Comparison of ENCODE assay signal across 9 cellular contexts in genomic region chr2:20596193-20596972, GRCh38. TPM values are rescaled to one million over a fixed set of nuclear protein-coding genes. Genes with fewer than 3 reads are reported as not detected.
DNase-seq lines count a peak whose midpoint lies in the region; ATAC-seq, FAIRE-seq and TF ChIP-seq lines count a peak whose summit lies in the region.
"Had no signal": no experiment of that assay in that cellular context is flagged by ENCODE, and none has a peak within 500 bp of the region (broad histone marks: within the 10 kb centered on the region; RNA-seq: fewer than 3 reads in every experiment).

No MANE protein-coding gene starts in this region.

- WGBS in K562 (ENCODE audit: insufficient coverage, low coverage, missing lambda C conversion rate) = 49% methylated on average over 4 of the region's 4 CpGs

- no peaks in the 10 kb centered on the region for H3K9me3 ChIP-seq in K562 (replicated peaks; ENCODE audit: control insufficient read depth, insufficient read depth, low read depth, low read length)

- no peaks in the 10 kb centered on the region for H3K36me3 Mint-ChIP-seq in neural crest cell (ENCODE audit: low read depth)

- BruUV-seq in K562 (replicated peaks; lab: Mats Ljungman, UMichigan) = no TSS peak

- no peak for TF ChIP-seq EP300 in K562 (IDR thresholded peaks at IDR 0.05; ENCODE audit: low read length)

- H3K79me2 ChIP-seq in K562 (ENCODE audit: control insufficient read depth, insufficient read depth, low read length) = no peaks in the 10 kb centered on the region

- H3K9me1 ChIP-seq in K562 (ENCODE audit: control insufficient read depth, insufficient read depth, low read length) = peaks cover 4% of the 10 kb centered on the region

- H3K4me1 Mint-ChIP-seq in neural crest cell = peaks cover 84% of the 10 kb centered on the region

- FAIRE-seq in K562 (lab: Jason Lieb, UNC) = no peak

- H3K36me3 ChIP-seq in K562 (ENCODE audit: control insufficient read depth, insufficient read depth, low read length) = no peaks in the 10 kb centered on the region

- peaks cover 45 to 67% of the 10 kb centered on the region in 2 experiments for H3K4me1 ChIP-seq in K562 (replicated peaks in 1 of 2; ENCODE audit: control insufficient read depth in 2 of 2, insufficient read depth in 2 of 2, low read length in 2 of 2)

- H3K4me2 ChIP-seq in K562 (ENCODE audit: insufficient read depth, low read length) = peak overlapping the region; percentile 60

- POLR2A ChIA-PET in K562 (lab: Yijun Ruan, JAX) = interaction anchor here (0.6 to 1.9 kb wide), 7 partner anchors 18 to 270 kb away, joined by 3 to 11 read pairs (median 3); partner anchors contain the start of gene RHOB

- no peaks in the 10 kb centered on the region for H3K27me3 Mint-ChIP-seq in neural crest cell (ENCODE audit: low read depth)

- H3K27ac Mint-ChIP-seq in neural crest cell (ENCODE audit: unreplicated experiment) = peak overlapping the region; percentile 90

- H3K9me3 Mint-ChIP-seq in neural crest cell = no peaks in the 10 kb centered on the region

- no peaks in the 10 kb centered on the region for H4K20me1 ChIP-seq in K562 (replicated peaks; ENCODE audit: control insufficient read depth, insufficient read depth, low read length)

- peak overlapping the region; percentile 95 for H2AFZ ChIP-seq in K562 (ENCODE audit: low read depth, low read length)

- ATAC-seq in GM18511 (IDR thresholded peaks at IDR 0.05; ENCODE audit: unreplicated experiment) = peak; percentile 10
- ATAC-seq in HG03103 (IDR thresholded peaks at IDR 0.05; ENCODE audit: low read depth, unreplicated experiment) = peak; percentile 1
- no peak for ATAC-seq in K562
- no peak for ATAC-seq in GM19324 (IDR thresholded peaks at IDR 0.05; ENCODE audit: low FRiP score, unreplicated experiment)

- peak overlapping the region; percentile 68 for H3K4me3 Mint-ChIP-seq in neural crest cell

- peak overlapping the region in 1 of 2 experiments; percentile 64; a peak in 2 of 4 replicates for H3K9ac ChIP-seq in K562 (ENCODE audit: insufficient read depth in 1 of 2, low read depth in 2 of 2, low read length in 2 of 2)

- no peaks in the 10 kb centered on the region for H3K27me3 ChIP-seq in K562 (ENCODE audit: control insufficient read depth in 2 of 2, insufficient read depth in 2 of 2, low read length in 2 of 2)

- H3K4me3 ChIP-seq in K562 = no peak overlapping the region

- CTCF ChIA-PET in K562 (lab: Yijun Ruan, JAX; ENCODE audit: low intra/inter-chr PET ratio) = no interaction called here

- no peak for TF ChIP-seq CTCF in K562 (IDR thresholded peaks at IDR 0.05 in 2 of 3, conservative IDR thresholded peaks at IDR 0.05 in 1 of 3; ENCODE audit: insufficient read depth in 2 of 3, low read depth in 1 of 3, low read length in 3 of 3)
- TF ChIP-seq CTCF in neural crest cell (conservative IDR thresholded peaks at IDR 0.05) = no peak

- intact Hi-C loops in K562 (cut with micrococcal nuclease) = no loop called here

- DNase-seq in K562 (ENCODE audit: extremely low read depth in 1 of 4, low spot score in 3 of 4) (no peak), neural crest cell (ENCODE audit: low read depth, low spot score) (no peak), NCI-H146 (lab: John Stamatoyannopoulos, UW) (no peak), T1000 (lab: John Stamatoyannopoulos, UW) (no peak), GF-D8 (lab: John Stamatoyannopoulos, UW) (no peak)
- DNase-seq: foreskin melanocyte had no signal

- TF ChIP-seq RAD21 in K562 (CRISPR knock-in tag; conservative IDR thresholded peaks at IDR 0.05 in 1 of 2, IDR thresholded peaks at IDR 0.05 in 1 of 2) = no peak

- peak overlapping the region; percentile 81 for H3K27ac ChIP-seq in K562 (ENCODE audit: extremely low read depth, low read depth, low read length)

- in situ Hi-C loops in K562 (cut with MboI) = no loop called here

- no peak for TF ChIP-seq POLR2A in K562 (conservative IDR thresholded peaks at IDR 0.05)

TF ChIP-seq in K562, 482 proteins besides CTCF, POLR2A, EP300 and RAD21:
- TF ChIP-seq SRSF3 (IDR thresholded peaks at IDR 0.05; ENCODE audit: insufficient read depth, low read length) = no peak
- peak; percentile 16; the same call in 1 of the 2 replicates for TF ChIP-seq ZNF584 (CRISPR knock-in tag; IDR thresholded peaks at IDR 0.05; ENCODE audit: low read depth)
- TF ChIP-seq ZSCAN32 (CRISPR knock-in tag; IDR thresholded peaks at IDR 0.05) = no peak
- TF ChIP-seq HIVEP1 (CRISPR knock-in tag; IDR thresholded peaks at IDR 0.05) = no peak
- no peak for TF ChIP-seq CAMTA2 (CRISPR knock-in tag; conservative IDR thresholded peaks at IDR 0.05)
- TF ChIP-seq DNMT1 (IDR thresholded peaks at IDR 0.05) = no peak
- TF ChIP-seq SP1 (CRISPR knock-in tag; IDR thresholded peaks at IDR 0.05) = 0 out of 2 replicates have a peak, but pooled peaks have one; percentile 18
- peak; percentile 7; the same call in 1 of the 2 replicates for TF ChIP-seq FOSL1 (tag; conservative IDR thresholded peaks at IDR 0.05)
- no peak for TF ChIP-seq CREB3L1 (IDR thresholded peaks at IDR 0.05; ENCODE audit: borderline replicate concordance, low read depth)
- TF ChIP-seq DPF2 (IDR thresholded peaks at IDR 0.05) = 0 out of 2 replicates have a peak, but pooled peaks have one; percentile 10
- TF ChIP-seq RFX1 (IDR thresholded peaks at IDR 0.05) = no peak
TF ChIP-seq in K562: peak in this region for 4.

RNA-seq across cellular contexts. Expression of gene HS1BP3, which starts 54.5 kb away (rescaled TPM):
- total RNA-seq in K562 (2011; cell fraction: chromatin; rRNA removed; ENCODE audit: low replicate concordance) = 4.8 and 13.7 TPM in 2 replicates
- 6.7 and 9.2 TPM in 2 replicates for total RNA-seq in K562 (2011; cell fraction: nucleolus; rRNA removed)
- total RNA-seq in K562 (2011; cell fraction: nucleoplasm; rRNA removed) = 8.7 and 9.6 TPM in 2 replicates
- 6.5 and 6.7 TPM in 2 replicates for total RNA-seq in K562 (2014; rRNA removed)
- 2.0 and 3.5 TPM in 2 replicates for total RNA-seq in K562 (2014; rRNA removed; fragmentation: Illumina TruSeq; extraction: Trizol)
- 7.6 and 8.3 TPM in 2 replicates for total RNA-seq in K562 (2015; rRNA removed; fragmentation: Illumina TruSeq; extraction: Trizol)
- total RNA-seq in K562 (2021) = 7.4 and 7.5 TPM in 2 replicates
- 3.0 and 6.5 TPM in 2 replicates for polyA plus RNA-seq in K562 (2011; rRNA removed)
- 3.3 and 4.1 TPM in 2 replicates for polyA plus RNA-seq in K562 (2011; cell fraction: cytosol; rRNA removed)
- 8.2 and 10.8 TPM in 2 replicates for polyA plus RNA-seq in K562 (2011; cell fraction: nucleus; rRNA removed)
- 7.9 and 28.0 TPM in 2 replicates for polyA plus RNA-seq in K562 (2012)
- 5.9 and 6.9 TPM in 2 replicates for polyA plus RNA-seq in K562 (2014; fragmentation: Illumina TruSeq; extraction: Trizol)
- under 1 TPM; 0.41 to 0.63 TPM for polyA plus RNA-seq in K562 (2014; fragmentation: Nextera tagmentation; extraction: Ambion mirVana)
- 5.9 and 6.2 TPM in 2 replicates for polyA plus RNA-seq in K562 (2014; rRNA removed)
- 2.3 and 5.2 TPM in 2 replicates for polyA minus RNA-seq in K562 (2011; rRNA and poly(A)+ RNA removed)
- 2.2 and 6.9 TPM in 2 replicates for polyA minus RNA-seq in K562 (2011; cell fraction: cytosol; rRNA and poly(A)+ RNA removed)
- polyA minus RNA-seq in K562 (2011; cell fraction: nucleus; rRNA and poly(A)+ RNA removed) = 9.1 and 9.4 TPM in 2 replicates
- 19.4 and 19.6 TPM in 2 replicates for total RNA-seq in neural crest cell

Comparison
In these comparisons a context has a peak if more than half of its experiments do, and no peak if none do; other contexts are left out.
1. ATAC-seq: peak in GM18511 (single experiment) and HG03103 (single experiment); none in K562 (single experiment) and GM19324 (single experiment).